8 cellular contexts compared by ENCODE assay signal in genomic region chr17:14299261-14300093, GRCh38. TPM values are rescaled to one million over a fixed set of nuclear protein-coding genes. Genes with fewer than 3 reads are reported as not detected.
DNase-seq lines count a peak whose midpoint lies in the region; ATAC-seq and TF ChIP-seq lines count a peak whose summit lies in the region.

No MANE protein-coding gene starts in this region.

- H3K4me3 ChIP-seq in ACC112 (ENCODE audit: low read depth, low read length) (peak overlapping the region; percentile 93), adrenal gland (peak overlapping the region in 1 of 4 donors; percentile 64)

- peak overlapping the region; percentile 23 for H3K27ac Mint-ChIP-seq in stimulated activated effector memory CD8-positive, alpha-beta T cell treated with anti-CD3 and anti-CD28 coated beads, Interleukin-12 subunit alpha, Interleukin-12 subunit beta, amount 100 ng/mL, for 72 hours

- peak overlapping the region; percentile 44 for H3K27ac ChIP-seq in ACC112 (ENCODE audit: low read depth, low read length)
- peak overlapping the region in 1 of 5 donors; percentile 45 for H3K27ac ChIP-seq in adrenal gland

- TF ChIP-seq POLR2A in adrenal gland (IDR thresholded peaks at IDR 0.05), result no peak

- 26 to 34% (median 27%) methylated on average over 19 to 52 of the region's 52 CpGs for WGBS in adrenal gland, 4 donors

- H3K9me3 Mint-ChIP-seq in stimulated activated effector memory CD8-positive, alpha-beta T cell treated with anti-CD3 and anti-CD28 coated beads, Interleukin-12 subunit alpha, Interleukin-12 subunit beta, amount 100 ng/mL, for 72 hours, result no peaks in the 10 kb centered on the region

- intact Hi-C loops in adrenal gland (cut with DNase I), result loop anchor here (5.0 kb wide), 2 partner anchors 702 to 962 kb away; no protein-coding TSS in a partner anchor

- H3K4me3 Mint-ChIP-seq in stimulated activated effector memory CD8-positive, alpha-beta T cell treated with anti-CD3 and anti-CD28 coated beads, Interleukin-12 subunit alpha, Interleukin-12 subunit beta, amount 100 ng/mL, for 72 hours, result peak overlapping the region; percentile 82

- H3K9me3 ChIP-seq in adrenal gland (replicated peaks in 1 of 3), result no peaks in the 10 kb centered on the region

- peak overlapping the region; percentile 16 for H2AFZ ChIP-seq in ACC112 (ENCODE audit: low read length, unreplicated experiment)

- TF ChIP-seq CTCF in adrenal gland (IDR thresholded peaks at IDR 0.05), result no peak

- H3K4me1 ChIP-seq in ACC112 (ENCODE audit: control insufficient read depth, insufficient read depth, low read length, unreplicated experiment) (no peaks in the 10 kb centered on the region), adrenal gland (replicated peaks in 1 of 2) (peaks cover 22 to 30% of the 10 kb centered on the region in 2 donors)

- peak; percentile 47 for DNase-seq in M059J (ENCODE audit: low read depth)
- peak in 4 of 7 donors; percentile 31 to 71 (median 46) for DNase-seq in adrenal gland
- peak; percentile 72 for DNase-seq in iris pigment epithelial cell (ENCODE audit: low read depth)
- DNase-seq in stimulated activated effector memory CD8-positive, alpha-beta T cell treated with anti-CD3 and anti-CD28 coated beads, Interleukin-12 subunit alpha, Interleukin-12 subunit beta, amount 100 ng/mL, for 72 hours (ENCODE audit: low spot score in 2 of 2), result peak in 1 of 2 donors; percentile 73
- no peak for DNase-seq in cortex of kidney (lab: John Stamatoyannopoulos, UW)

- peaks cover 55% of the 10 kb centered on the region for H3K4me1 Mint-ChIP-seq in stimulated activated effector memory CD8-positive, alpha-beta T cell treated with anti-CD3 and anti-CD28 coated beads, Interleukin-12 subunit alpha, Interleukin-12 subunit beta, amount 100 ng/mL, for 72 hours

- no peaks in the 10 kb centered on the region for H3K36me3 Mint-ChIP-seq in stimulated activated effector memory CD8-positive, alpha-beta T cell treated with anti-CD3 and anti-CD28 coated beads, Interleukin-12 subunit alpha, Interleukin-12 subunit beta, amount 100 ng/mL, for 72 hours

- ATAC-seq in stimulated activated effector memory CD8-positive, alpha-beta T cell treated with anti-CD3 and anti-CD28 coated beads, Interleukin-12 subunit alpha, Interleukin-12 subunit beta, amount 100 ng/mL, for 72 hours, result no peak
- ATAC-seq in GM21737 (IDR thresholded peaks at IDR 0.05; ENCODE audit: unreplicated experiment), result no peak
- no peak for ATAC-seq in HG03097 (IDR thresholded peaks at IDR 0.05; ENCODE audit: low FRiP score, unreplicated experiment)

- peaks cover 35% of the 10 kb centered on the region for H3K79me2 ChIP-seq in ACC112 (ENCODE audit: control insufficient read depth, insufficient read depth, low read length, unreplicated experiment)

- H3K27me3 ChIP-seq in ACC112 (ENCODE audit: insufficient read depth, low read length), result peaks cover 18% of the 10 kb centered on the region
- peaks cover 50% of the 10 kb centered on the region for H3K27me3 ChIP-seq in adrenal gland

- no peaks in the 10 kb centered on the region for H3K36me3 ChIP-seq in ACC112 (ENCODE audit: insufficient read depth, low read length)
- H3K36me3 ChIP-seq in adrenal gland (replicated peaks in 1 of 2), result no peaks in the 10 kb centered on the region

RNA-seq across cellular contexts. Expression of gene HS3ST3B1, which starts 1.4 kb away (rescaled TPM):
- 3.3 and 8.2 TPM in 2 replicates for total RNA-seq in M059J (2014; rRNA removed; shearing (Covaris generic))
- 1 to 10 TPM; 2.5 to 8.5 (median 4.1) TPM for total RNA-seq in adrenal gland
- polyA plus RNA-seq in adrenal gland, result under 1 TPM; 0.47 to 0.64 (median 0.56) TPM
